ENCODE assay signal across 1 cellular context in genomic region chr6:44956426-44956825, GRCh38.
TF ChIP-seq lines count a peak whose summit lies in the region.

No MANE protein-coding gene starts in this region.

TF ChIP-seq in HepG2, 621 proteins besides CTCF, POLR2A, EP300 and RAD21 (continued from another document):
- no peak for TF ChIP-seq HNRNPLL (IDR thresholded peaks at IDR 0.05; ENCODE audit: low read depth, low read length, poor library complexity, severe bottlenecking)
- no peak for TF ChIP-seq KLF6 (CRISPR knock-in tag; IDR thresholded peaks at IDR 0.05)
- no peak for TF ChIP-seq ZNF776 (CRISPR knock-in tag; IDR thresholded peaks at IDR 0.05)
- no peak for TF ChIP-seq PREB (CRISPR knock-in tag; IDR thresholded peaks at IDR 0.05)
- TF ChIP-seq GATAD2A (CRISPR knock-in tag; IDR thresholded peaks at IDR 0.05): no peak
